ENCODE assay signal across 21 cellular contexts in the genomic region with DNA sequence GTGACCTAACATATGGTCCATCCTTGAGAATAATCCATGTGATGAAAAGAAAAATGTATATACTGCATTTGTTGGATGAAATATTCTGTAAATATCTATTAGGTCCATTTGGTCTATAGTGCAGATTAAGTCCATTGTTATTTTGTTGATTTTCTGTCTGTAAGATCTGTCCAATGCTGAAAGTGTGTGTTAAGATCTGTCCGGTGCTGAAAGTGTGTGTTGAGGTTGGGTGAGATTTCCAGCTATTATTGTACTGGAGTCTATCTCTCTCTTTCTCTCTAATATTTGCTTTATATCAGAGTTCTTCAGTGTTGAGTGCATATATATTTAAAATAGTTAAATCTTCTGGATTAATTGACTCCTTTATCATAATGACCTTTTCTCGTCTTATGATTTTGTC.
"Had no signal": no experiment of that assay in that cellular context is flagged by ENCODE, and none has a peak within 500 bp of the region (broad histone marks: within the 10 kb centered on the region; RNA-seq: fewer than 3 reads in every experiment).

No MANE protein-coding gene starts in this region.

- H3K27ac ChIP-seq: adrenal gland, gastrocnemius medialis, ovary, psoas muscle, right lobe of liver, stomach, testis, upper lobe of left lung had no signal

- ATAC-seq: activated CD4-positive, alpha-beta T cell treated with anti-CD3 and anti-CD28 coated beads for 36 hours; gastrocnemius medialis; left ventricle myocardium superior; naive thymus-derived CD8-positive, alpha-beta T cell; psoas muscle; right lobe of liver; WTC11 had no signal

- H3K4me1 ChIP-seq: adrenal gland, gastrocnemius medialis, psoas muscle, right lobe of liver, stomach, testis, upper lobe of left lung had no signal

- H3K36me3 ChIP-seq: adrenal gland, gastrocnemius medialis, ovary, right lobe of liver, stomach, upper lobe of left lung had no signal

- H3K4me3 ChIP-seq: adrenal gland, gastrocnemius medialis, ovary, psoas muscle, right lobe of liver, stomach, testis, upper lobe of left lung had no signal

- FAIRE-seq: endometrium, small intestine had no signal

- H3K9me3 ChIP-seq: adrenal gland, gastrocnemius medialis, ovary, psoas muscle, right lobe of liver, testis, upper lobe of left lung had no signal

- H3K27me3 ChIP-seq: adrenal gland, gastrocnemius medialis, ovary, right lobe of liver, stomach, testis, upper lobe of left lung had no signal

- DNase-seq: activated CD4-positive, alpha-beta T cell treated with anti-CD3 and anti-CD28 coated beads for 36 hours; activated CD4-positive, alpha-beta T cell treated with anti-CD3 and anti-CD28 coated beads, Interleukin-2, amount 50 U/mL, for 48 hours; activated gamma-delta T cell; adrenal gland; caudate nucleus; gastrocnemius medialis; head of caudate nucleus; left ventricle myocardium superior; mesendoderm; naive thymus-derived CD8-positive, alpha-beta T cell; ovary; psoas muscle; right lobe of liver; small intestine; stimulated activated CD4-positive, alpha-beta T cell treated with anti-CD3 and anti-CD28 coated beads, Interleukin-4, amount 100 ng/mL, for 1 hour; stomach; T-helper 2 cell; testis; upper lobe of left lung had no signal
